10 cellular contexts compared by ENCODE assay signal in the genomic region with DNA sequence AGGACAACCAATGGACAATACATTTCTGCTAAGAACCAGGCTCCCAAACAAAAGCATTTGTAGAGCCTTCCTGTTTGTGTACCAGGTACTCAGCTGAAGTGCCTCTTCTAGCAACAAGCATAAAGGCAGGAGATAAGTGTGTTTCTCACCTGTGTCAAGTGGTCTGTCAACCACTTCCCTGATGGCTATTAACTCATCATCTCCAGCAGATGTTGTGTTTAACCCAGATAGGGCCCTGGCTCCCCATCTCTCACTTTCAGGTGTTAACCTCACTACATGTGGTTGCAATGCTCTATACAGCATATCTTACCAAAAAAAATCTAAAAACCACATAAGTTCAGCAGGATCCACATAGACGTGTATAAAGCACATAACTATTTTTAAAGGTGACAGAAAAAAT. TPM values are rescaled to one million over a fixed set of nuclear protein-coding genes. Genes with fewer than 3 reads are reported as not detected.
A peak's percentile ranks its signal among the peaks of the same experiment; 100 is the strongest.
DNase-seq lines count a peak whose midpoint lies in the region; ATAC-seq and TF ChIP-seq lines count a peak whose summit lies in the region.
"Had no signal": no experiment of that assay in that cellular context is flagged by ENCODE, and none has a peak within 500 bp of the region (broad histone marks: within the 10 kb centered on the region; RNA-seq: fewer than 3 reads in every experiment).

No MANE protein-coding gene starts in this region.

- H3K27me3 Mint-ChIP-seq in activated CD8-positive, alpha-beta T cell treated with anti-CD3 and anti-CD28 coated beads for 36 hours = peaks cover 17% of the 10 kb centered on the region

- H3K27ac Mint-ChIP-seq in activated CD8-positive, alpha-beta T cell treated with anti-CD3 and anti-CD28 coated beads for 36 hours = no peak overlapping the region

- POLR2A ChIA-PET in activated CD8-positive, alpha-beta T cell treated with anti-CD3 and anti-CD28 coated beads for 36 hours (lab: Charles Lee) = interaction anchor here (0.6 to 1.4 kb wide), 4 partner anchors 11 to 87 kb away, joined by 3 to 5 read pairs (median 3); no protein-coding TSS in a partner anchor

- CTCF ChIA-PET in activated CD8-positive, alpha-beta T cell treated with anti-CD3 and anti-CD28 coated beads for 36 hours (lab: Charles Lee) = interaction anchor here (1.0 to 5.8 kb wide), 4 partner anchors 13 to 240 kb away, joined by 3 to 39 read pairs (median 4); no protein-coding TSS in a partner anchor

- intact Hi-C loops in activated CD8-positive, alpha-beta T cell treated with anti-CD3 and anti-CD28 coated beads for 36 hours (cut with micrococcal nuclease) = no loop called here

- ATAC-seq in GM18511 (IDR thresholded peaks at IDR 0.05; ENCODE audit: unreplicated experiment) (peak; percentile 79), GM21526 (IDR thresholded peaks at IDR 0.05; ENCODE audit: low FRiP score, unreplicated experiment) (peak; percentile 57), HG03442 (IDR thresholded peaks at IDR 0.05; ENCODE audit: unreplicated experiment) (peak; percentile 76)
- peak; percentile 86 for ATAC-seq in activated CD8-positive, alpha-beta T cell treated with anti-CD3 and anti-CD28 coated beads for 36 hours
- ATAC-seq: pancreas had no signal

- no peaks in the 10 kb centered on the region for H3K9me3 Mint-ChIP-seq in activated CD8-positive, alpha-beta T cell treated with anti-CD3 and anti-CD28 coated beads for 36 hours

- DNase-seq in activated CD8-positive, alpha-beta T cell treated with anti-CD3 and anti-CD28 coated beads for 36 hours = peak; percentile 63
- no peak for DNase-seq in superior temporal gyrus (ENCODE audit: extremely low spot score)
- DNase-seq in hepatic stellate cell (ENCODE audit: low spot score) = no peak
- no peak for DNase-seq in HPDE6-E6E7 (ENCODE audit: extremely low spot score)
- DNase-seq in GM19240 (ENCODE audit: insufficient read length, low spot score) = no peak
- DNase-seq: cortex of kidney, pancreas had no signal

- TF ChIP-seq CTCF in activated CD8-positive, alpha-beta T cell treated with anti-CD3 and anti-CD28 coated beads for 36 hours (IDR thresholded peaks at IDR 0.05) = no peak

- no peak overlapping the region for H3K4me3 Mint-ChIP-seq in activated CD8-positive, alpha-beta T cell treated with anti-CD3 and anti-CD28 coated beads for 36 hours

- peaks cover 19% of the 10 kb centered on the region for H3K4me1 Mint-ChIP-seq in activated CD8-positive, alpha-beta T cell treated with anti-CD3 and anti-CD28 coated beads for 36 hours (ENCODE audit: low read depth)

- H3K36me3 Mint-ChIP-seq in activated CD8-positive, alpha-beta T cell treated with anti-CD3 and anti-CD28 coated beads for 36 hours (ENCODE audit: low read depth) = no peaks in the 10 kb centered on the region

RNA-seq across cellular contexts. Expression of gene IL17A, which starts 9.6 kb away (rescaled TPM):
- not detected for total RNA-seq in activated CD8-positive, alpha-beta T cell treated with anti-CD3 and anti-CD28 coated beads for 36 hours
- total RNA-seq: pancreas had no signal
